ENCODE assay signal across 20 cellular contexts in genomic region chr12:98945864-98946263, GRCh38.
DNase-seq lines count a peak whose midpoint lies in the region; ATAC-seq, FAIRE-seq and TF ChIP-seq lines count a peak whose summit lies in the region.
"Had no signal": no experiment of that assay in that cellular context is flagged by ENCODE, and none has a peak within 500 bp of the region (broad histone marks: within the 10 kb centered on the region; RNA-seq: fewer than 3 reads in every experiment).

No MANE protein-coding gene starts in this region.

- no peak for TF ChIP-seq RAD21 in HepG2 (CRISPR knock-in tag; IDR thresholded peaks at IDR 0.05)

- FAIRE-seq in HepG2 (lab: Jason Lieb, UNC): no peak
- FAIRE-seq: A549, D721Med, G401.6, GM12891, GM19239 had no signal

- DNase-seq in HepG2 (ENCODE audit: low spot score) (no peak), right lobe of liver (no peak), NK-92 (lab: John Stamatoyannopoulos, UW; ENCODE audit: unreplicated experiment) (no peak)
- DNase-seq: BE2C; C1 segment of cervical spinal cord; Caco-2; Calu3; CD4-positive, alpha-beta T cell; CD8-positive, alpha-beta T cell; DMS79 treated with DMSO at 0.1 percent for 48 hours; GF-D8 had no signal

- H3K27ac ChIP-seq in HepG2 (ENCODE audit: extremely low read length, insufficient read depth, low read length): no peak overlapping the region
- no peak overlapping the region for H3K27ac ChIP-seq in right lobe of liver
- H3K27ac ChIP-seq in VCaP: peak overlapping the region; percentile 22; the same call in 1 of the 2 replicates
- H3K27ac ChIP-seq: 22Rv1, A549, BLaER1 had no signal

- ATAC-seq in HepG2: no peak
- ATAC-seq in right lobe of liver: no peak
- no peak for ATAC-seq in GM21825 (IDR thresholded peaks at IDR 0.05; ENCODE audit: unreplicated experiment)
- ATAC-seq: A549; CD8-positive, alpha-beta T cell had no signal

- TF ChIP-seq CTCF in HepG2 (CRISPR knock-in tag; IDR thresholded peaks at IDR 0.05): no peak
- no peak for TF ChIP-seq CTCF in right lobe of liver (IDR thresholded peaks at IDR 0.05)
- no peak for TF ChIP-seq CTCF in VCaP (conservative IDR thresholded peaks at IDR 0.05)

- no peaks in the 10 kb centered on the region for H3K79me2 ChIP-seq in HepG2 (ENCODE audit: insufficient read depth, low read length)

- H3K27me3 ChIP-seq in HepG2 (ENCODE audit: control insufficient read depth in 1 of 2, insufficient read depth in 2 of 2, low read length in 2 of 2) (peaks cover 0 to 4% of the 10 kb centered on the region in 2 experiments; a peak in 2 of 5 replicates), right lobe of liver (no peaks in the 10 kb centered on the region)
- H3K27me3 ChIP-seq: BE2C, BLaER1 had no signal

- TF ChIP-seq EP300 in HepG2 (IDR thresholded peaks at IDR 0.05; ENCODE audit: low read depth in 2 of 2, low read length in 2 of 2): no peak
- TF ChIP-seq EP300 in HepG2 (CRISPR knock-in tag; IDR thresholded peaks at IDR 0.05; ENCODE audit: borderline replicate concordance): no peak

- H2AFZ ChIP-seq in HepG2 (ENCODE audit: low read length): no peak overlapping the region

- no TSS peak for BruUV-seq in HepG2 (replicated peaks; lab: Mats Ljungman, UMichigan)

- H3K9me3 ChIP-seq in HepG2 (ENCODE audit: low read length) (no peaks in the 10 kb centered on the region), right lobe of liver (no peaks in the 10 kb centered on the region)
- H3K9me3 ChIP-seq: BE2C, BLaER1, Caco-2 had no signal

- TF ChIP-seq POLR2A in HepG2 (IDR thresholded peaks at IDR 0.05; ENCODE audit: insufficient read depth in 1 of 2, low read depth in 2 of 2, low read length in 2 of 2) (no peak), right lobe of liver (IDR thresholded peaks at IDR 0.05) (no peak)

- CTCF ChIA-PET in HepG2 (lab: Yijun Ruan, JAX; ENCODE audit: low intra/inter-chr PET ratio, low total read pairs): no interaction called here

- 2% methylated on average over 4 of the region's 4 CpGs for WGBS in HepG2 (ENCODE audit: low lambda C conversion rate)
- WGBS in right lobe of liver (ENCODE audit: insufficient coverage, low coverage, low lambda C conversion rate, missing lambda C conversion rate): 63% methylated on average over 4 of the region's 4 CpGs

- in situ Hi-C loops in HepG2 (cut with HindIII; ENCODE audit: extremely low pct_ligation_motif_present, low pct_unique_long_range_greater_than_20kb): no loop called here

- H4K20me1 ChIP-seq in HepG2 (ENCODE audit: insufficient read depth, low read length): no peaks in the 10 kb centered on the region
- H4K20me1 ChIP-seq: BLaER1 had no signal

- H3K36me3 ChIP-seq in HepG2 (replicated peaks in 1 of 2; ENCODE audit: control insufficient read depth in 1 of 2, insufficient read depth in 2 of 2, low read length in 2 of 2): no peaks in the 10 kb centered on the region
- no peaks in the 10 kb centered on the region for H3K36me3 ChIP-seq in right lobe of liver
- H3K36me3 ChIP-seq: BE2C had no signal

- no peak overlapping the region for H3K4me3 ChIP-seq in HepG2 (replicated peaks in 1 of 3; ENCODE audit: insufficient read depth in 1 of 3, low read depth in 2 of 3, low read length in 3 of 3)
- H3K4me3 ChIP-seq in right lobe of liver: no peak overlapping the region
- H3K4me3 ChIP-seq: A549, BLaER1 had no signal

- no peak overlapping the region for H3K4me2 ChIP-seq in HepG2 (ENCODE audit: low read depth, low read length)
- H3K4me2 ChIP-seq: A549, BLaER1 had no signal

- no peak overlapping the region for H3K9ac ChIP-seq in HepG2 (ENCODE audit: insufficient read depth, low read depth, low read length)
- H3K9ac ChIP-seq: BLaER1 had no signal

- H3K4me1 ChIP-seq in HepG2 (ENCODE audit: insufficient read depth, low read length) (no peaks in the 10 kb centered on the region), right lobe of liver (no peaks in the 10 kb centered on the region)
- H3K4me1 ChIP-seq: A549, BE2C, BLaER1, Caco-2 had no signal

- POLR2A ChIA-PET in HepG2 (lab: Yijun Ruan, JAX): no interaction called here

- intact Hi-C loops in HepG2 (cut with micrococcal nuclease; ENCODE audit: unreplicated experiment) (no loop called here), right lobe of liver (cut with DNase I) (no loop called here)

TF ChIP-seq in HepG2, 621 proteins besides CTCF, POLR2A, EP300 and RAD21:
- TF ChIP-seq MNT (IDR thresholded peaks at IDR 0.05) (0 out of 2 replicates have a peak, but pooled peaks have one; percentile 8), ZNF703 (CRISPR knock-in tag; IDR thresholded peaks at IDR 0.05; ENCODE audit: borderline replicate concordance) (no peak), ZNF337 (CRISPR knock-in tag; IDR thresholded peaks at IDR 0.05; ENCODE audit: borderline replicate concordance, low read depth) (no peak), SALL1 (CRISPR knock-in tag; IDR thresholded peaks at IDR 0.05) (no peak), SKIL (CRISPR knock-in tag; IDR thresholded peaks at IDR 0.05; ENCODE audit: borderline replicate concordance) (no peak), RFX3 (CRISPR knock-in tag; IDR thresholded peaks at IDR 0.05) (no peak), BATF2 (CRISPR knock-in tag; IDR thresholded peaks at IDR 0.05) (no peak)
